Comparison of ENCODE assay signal across 1 cellular context in the genomic region with DNA sequence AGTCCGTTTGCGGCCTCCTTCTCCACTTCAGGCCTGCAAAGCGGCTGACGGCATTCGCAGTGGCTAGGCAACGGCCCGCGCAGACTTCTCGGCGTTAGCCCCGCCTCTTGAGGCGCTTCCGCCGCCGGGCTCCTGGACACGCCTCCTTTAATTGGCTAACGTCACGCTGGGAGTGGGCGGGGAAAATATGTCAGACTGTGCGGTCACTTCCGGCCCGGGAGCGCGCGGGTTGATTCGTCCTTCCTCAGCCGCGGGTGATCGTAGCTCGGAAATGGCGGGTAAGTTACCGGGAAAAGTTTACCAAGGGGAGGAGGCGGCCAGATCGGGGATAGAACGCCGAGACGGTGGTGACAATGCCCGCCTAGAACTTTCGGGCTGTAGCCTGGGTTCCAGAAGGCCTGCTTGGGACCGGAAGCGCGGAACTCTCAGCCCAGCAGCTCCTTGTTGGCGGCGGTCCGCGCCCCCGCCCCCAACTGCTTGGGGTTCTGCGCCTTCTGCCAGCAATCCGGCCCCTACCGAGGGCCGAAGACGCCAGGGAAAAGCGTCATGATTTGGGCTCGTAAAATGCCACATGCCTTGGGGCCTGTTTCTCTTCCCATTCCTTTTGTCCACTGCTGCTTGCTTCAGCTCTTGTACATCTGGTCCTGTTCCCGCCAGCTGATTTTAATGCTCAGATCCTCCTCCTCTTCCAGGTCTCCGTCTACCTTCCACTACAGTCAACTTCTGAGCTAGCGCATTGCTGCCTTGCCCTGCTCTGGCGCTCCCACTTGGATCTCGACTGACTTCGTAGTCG.
TF ChIP-seq lines count a peak whose summit lies in the region.

A gene with protein sequence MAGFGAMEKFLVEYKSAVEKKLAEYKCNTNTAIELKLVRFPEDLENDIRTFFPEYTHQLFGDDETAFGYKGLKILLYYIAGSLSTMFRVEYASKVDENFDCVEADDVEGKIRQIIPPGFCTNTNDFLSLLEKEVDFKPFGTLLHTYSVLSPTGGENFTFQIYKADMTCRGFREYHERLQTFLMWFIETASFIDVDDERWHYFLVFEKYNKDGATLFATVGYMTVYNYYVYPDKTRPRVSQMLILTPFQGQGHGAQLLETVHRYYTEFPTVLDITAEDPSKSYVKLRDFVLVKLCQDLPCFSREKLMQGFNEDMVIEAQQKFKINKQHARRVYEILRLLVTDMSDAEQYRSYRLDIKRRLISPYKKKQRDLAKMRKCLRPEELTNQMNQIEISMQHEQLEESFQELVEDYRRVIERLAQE (plus strand): TSS at position 232 of the 793 bp plus-strand sequence. CDS start 40 bp downstream, at position 272.

TF ChIP-seq in HepG2, 621 proteins besides CTCF, POLR2A, EP300 and RAD21 (continued from another document and continues in another):
- TF ChIP-seq, protein P1, sequence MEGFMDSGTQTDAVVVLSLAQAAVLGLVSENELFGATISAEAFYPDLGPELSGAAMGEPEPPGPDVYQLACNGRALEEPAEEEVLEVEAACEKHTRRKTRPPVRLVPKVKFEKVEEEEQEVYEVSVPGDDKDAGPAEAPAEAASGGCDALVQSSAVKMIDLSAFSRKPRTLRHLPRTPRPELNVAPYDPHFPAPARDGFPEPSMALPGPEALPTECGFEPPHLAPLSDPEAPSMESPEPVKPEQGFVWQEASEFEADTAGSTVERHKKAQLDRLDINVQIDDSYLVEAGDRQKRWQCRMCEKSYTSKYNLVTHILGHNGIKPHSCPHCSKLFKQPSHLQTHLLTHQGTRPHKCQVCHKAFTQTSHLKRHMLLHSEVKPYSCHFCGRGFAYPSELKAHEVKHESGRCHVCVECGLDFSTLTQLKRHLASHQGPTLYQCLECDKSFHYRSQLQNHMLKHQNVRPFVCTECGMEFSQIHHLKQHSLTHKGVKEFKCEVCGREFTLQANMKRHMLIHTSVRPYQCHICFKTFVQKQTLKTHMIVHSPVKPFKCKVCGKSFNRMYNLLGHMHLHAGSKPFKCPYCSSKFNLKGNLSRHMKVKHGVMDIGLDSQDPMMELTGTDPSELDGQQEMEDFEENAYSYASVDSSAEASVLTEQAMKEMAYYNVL (CRISPR knock-in tag; IDR thresholded peaks at IDR 0.05; ENCODE audit: borderline replicate concordance), result no peak
- TF ChIP-seq KDM5B (CRISPR knock-in tag; IDR thresholded peaks at IDR 0.05; ENCODE audit: borderline replicate concordance) (no peak), ZFP82 (CRISPR knock-in tag; IDR thresholded peaks at IDR 0.05; ENCODE audit: borderline replicate concordance) (peak; percentile 12; the same call in 1 of the 2 replicates), PHF5A (CRISPR knock-in tag; IDR thresholded peaks at IDR 0.05; ENCODE audit: low read depth, unreplicated experiment) (peak; percentile 41), ZSCAN25 (CRISPR knock-in tag; IDR thresholded peaks at IDR 0.05) (peak; percentile 63; the same call in 1 of the 2 replicates), ZNF121 (CRISPR knock-in tag; IDR thresholded peaks at IDR 0.05) (peak; percentile 88), PRMT3 (CRISPR knock-in tag; IDR thresholded peaks at IDR 0.05; ENCODE audit: borderline replicate concordance, low read depth) (0 out of 2 replicates have a peak, but pooled peaks have one; percentile 56), KLF11 (CRISPR knock-in tag; IDR thresholded peaks at IDR 0.05) (no peak), ZNF20 (CRISPR knock-in tag; IDR thresholded peaks at IDR 0.05) (0 out of 2 replicates have a peak, but pooled peaks have one; percentile 7), MIER2 (CRISPR knock-in tag; IDR thresholded peaks at IDR 0.05) (no peak), ARNTL (CRISPR knock-in tag; IDR thresholded peaks at IDR 0.05) (0 out of 2 replicates have a peak, but pooled peaks have one; percentile 33), TEAD3 (CRISPR knock-in tag; optimal IDR thresholded peaks at IDR 0.05; ENCODE audit: borderline replicate concordance) (peak; percentile 75), KMT2A (CRISPR knock-in tag; IDR thresholded peaks at IDR 0.05) (peak; percentile 88), ZNF136 (CRISPR knock-in tag; IDR thresholded peaks at IDR 0.05; ENCODE audit: low read depth) (peak; percentile 71), YEATS4 (CRISPR knock-in tag; IDR thresholded peaks at IDR 0.05; ENCODE audit: borderline replicate concordance) (peak; percentile 65; the same call in 1 of the 2 replicates), MXI1 (IDR thresholded peaks at IDR 0.05; ENCODE audit: borderline replicate concordance, low read depth, low read length) (peak; percentile 92; the same call in 2 of the 3 replicates), SMC3 (IDR thresholded peaks at IDR 0.05; ENCODE audit: low read length) (no peak), CC2D1A (CRISPR knock-in tag; IDR thresholded peaks at IDR 0.05) (no peak), HNRNPLL (IDR thresholded peaks at IDR 0.05; ENCODE audit: low read depth, low read length, poor library complexity, severe bottlenecking) (peak; percentile 98), SNAPC2 (CRISPR knock-in tag; IDR thresholded peaks at IDR 0.05) (no peak), TSC22D2 (CRISPR knock-in tag; IDR thresholded peaks at IDR 0.05; ENCODE audit: borderline replicate concordance) (peak; percentile 79; the same call in 1 of the 2 replicates), KDM2A (CRISPR knock-in tag; IDR thresholded peaks at IDR 0.05; ENCODE audit: borderline replicate concordance, low read depth) (peak; percentile 73; the same call in 1 of the 2 replicates), NAIF1 (CRISPR knock-in tag; IDR thresholded peaks at IDR 0.05; ENCODE audit: borderline replicate concordance) (peak; percentile 97), ZNF891 (CRISPR knock-in tag; IDR thresholded peaks at IDR 0.05) (no peak; the same call in 1 of the 2 replicates), ATRX (CRISPR knock-in tag; IDR thresholded peaks at IDR 0.05; ENCODE audit: borderline replicate concordance) (no peak), PTBP1 (IDR thresholded peaks at IDR 0.05; ENCODE audit: low read depth, low read length, poor library complexity, severe bottlenecking) (peak; percentile 66), PAWR (CRISPR knock-in tag; IDR thresholded peaks at IDR 0.05; ENCODE audit: borderline replicate concordance) (no peak), ZNF350 (CRISPR knock-in tag; IDR thresholded peaks at IDR 0.05; ENCODE audit: borderline replicate concordance, low read depth) (peak; percentile 85), CREB1 (IDR thresholded peaks at IDR 0.05) (peak; percentile 97), CREB1 (CRISPR knock-in tag; IDR thresholded peaks at IDR 0.05) (peak; percentile 98), GFI1 (CRISPR knock-in tag; IDR thresholded peaks at IDR 0.05; ENCODE audit: borderline replicate concordance) (peak; percentile 77), RARG (CRISPR knock-in tag; IDR thresholded peaks at IDR 0.05; ENCODE audit: low read depth) (0 out of 2 replicates have a peak, but pooled peaks have one; percentile 5), ZNF7 (CRISPR knock-in tag; IDR thresholded peaks at IDR 0.05) (no peak), ZNF564 (CRISPR knock-in tag; IDR thresholded peaks at IDR 0.05) (no peak), PHB2 (IDR thresholded peaks at IDR 0.05; ENCODE audit: partially characterized antibody) (no peak), SP5 (CRISPR knock-in tag; IDR thresholded peaks at IDR 0.05; ENCODE audit: borderline replicate concordance, low read depth) (peak; percentile 62; the same call in 1 of the 2 replicates), NCOA1 (CRISPR knock-in tag; IDR thresholded peaks at IDR 0.05) (peak; percentile 79; the same call in 1 of the 2 replicates), GABPB1 (CRISPR knock-in tag; IDR thresholded peaks at IDR 0.05) (peak; percentile 97), MTF1 (CRISPR knock-in tag; IDR thresholded peaks at IDR 0.05) (no peak), MAF1 (CRISPR knock-in tag; IDR thresholded peaks at IDR 0.05; ENCODE audit: borderline replicate concordance) (no peak), SATB2 (CRISPR knock-in tag; IDR thresholded peaks at IDR 0.05) (peak; percentile 43; the same call in 1 of the 2 replicates)
- TF ChIP-seq, protein P2, sequence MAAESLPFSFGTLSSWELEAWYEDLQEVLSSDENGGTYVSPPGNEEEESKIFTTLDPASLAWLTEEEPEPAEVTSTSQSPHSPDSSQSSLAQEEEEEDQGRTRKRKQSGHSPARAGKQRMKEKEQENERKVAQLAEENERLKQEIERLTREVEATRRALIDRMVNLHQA (CRISPR knock-in tag; IDR thresholded peaks at IDR 0.05), result no peak
- TF ChIP-seq, protein P3, sequence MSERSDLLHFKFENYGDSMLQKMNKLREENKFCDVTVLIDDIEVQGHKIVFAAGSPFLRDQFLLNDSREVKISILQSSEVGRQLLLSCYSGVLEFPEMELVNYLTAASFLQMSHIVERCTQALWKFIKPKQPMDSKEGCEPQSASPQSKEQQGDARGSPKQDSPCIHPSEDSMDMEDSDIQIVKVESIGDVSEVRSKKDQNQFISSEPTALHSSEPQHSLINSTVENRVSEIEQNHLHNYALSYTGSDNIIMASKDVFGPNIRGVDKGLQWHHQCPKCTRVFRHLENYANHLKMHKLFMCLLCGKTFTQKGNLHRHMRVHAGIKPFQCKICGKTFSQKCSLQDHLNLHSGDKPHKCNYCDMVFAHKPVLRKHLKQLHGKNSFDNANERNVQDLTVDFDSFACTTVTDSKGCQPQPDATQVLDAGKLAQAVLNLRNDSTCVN (CRISPR knock-in tag; IDR thresholded peaks at IDR 0.05; ENCODE audit: borderline replicate concordance), result peak; percentile 75; the same call in 1 of the 2 replicates
- TF ChIP-seq, protein P4, sequence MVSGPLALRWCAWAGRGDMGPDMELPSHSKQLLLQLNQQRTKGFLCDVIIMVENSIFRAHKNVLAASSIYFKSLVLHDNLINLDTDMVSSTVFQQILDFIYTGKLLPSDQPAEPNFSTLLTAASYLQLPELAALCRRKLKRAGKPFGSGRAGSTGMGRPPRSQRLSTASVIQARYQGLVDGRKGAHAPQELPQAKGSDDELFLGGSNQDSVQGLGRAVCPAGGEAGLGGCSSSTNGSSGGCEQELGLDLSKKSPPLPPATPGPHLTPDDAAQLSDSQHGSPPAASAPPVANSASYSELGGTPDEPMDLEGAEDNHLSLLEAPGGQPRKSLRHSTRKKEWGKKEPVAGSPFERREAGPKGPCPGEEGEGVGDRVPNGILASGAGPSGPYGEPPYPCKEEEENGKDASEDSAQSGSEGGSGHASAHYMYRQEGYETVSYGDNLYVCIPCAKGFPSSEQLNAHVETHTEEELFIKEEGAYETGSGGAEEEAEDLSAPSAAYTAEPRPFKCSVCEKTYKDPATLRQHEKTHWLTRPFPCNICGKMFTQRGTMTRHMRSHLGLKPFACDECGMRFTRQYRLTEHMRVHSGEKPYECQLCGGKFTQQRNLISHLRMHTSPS (CRISPR knock-in tag; IDR thresholded peaks at IDR 0.05; ENCODE audit: low read depth), result no peak
- TF ChIP-seq, protein P5, sequence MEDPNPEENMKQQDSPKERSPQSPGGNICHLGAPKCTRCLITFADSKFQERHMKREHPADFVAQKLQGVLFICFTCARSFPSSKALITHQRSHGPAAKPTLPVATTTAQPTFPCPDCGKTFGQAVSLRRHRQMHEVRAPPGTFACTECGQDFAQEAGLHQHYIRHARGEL (CRISPR knock-in tag; IDR thresholded peaks at IDR 0.05), result no peak
- TF ChIP-seq, protein P6, sequence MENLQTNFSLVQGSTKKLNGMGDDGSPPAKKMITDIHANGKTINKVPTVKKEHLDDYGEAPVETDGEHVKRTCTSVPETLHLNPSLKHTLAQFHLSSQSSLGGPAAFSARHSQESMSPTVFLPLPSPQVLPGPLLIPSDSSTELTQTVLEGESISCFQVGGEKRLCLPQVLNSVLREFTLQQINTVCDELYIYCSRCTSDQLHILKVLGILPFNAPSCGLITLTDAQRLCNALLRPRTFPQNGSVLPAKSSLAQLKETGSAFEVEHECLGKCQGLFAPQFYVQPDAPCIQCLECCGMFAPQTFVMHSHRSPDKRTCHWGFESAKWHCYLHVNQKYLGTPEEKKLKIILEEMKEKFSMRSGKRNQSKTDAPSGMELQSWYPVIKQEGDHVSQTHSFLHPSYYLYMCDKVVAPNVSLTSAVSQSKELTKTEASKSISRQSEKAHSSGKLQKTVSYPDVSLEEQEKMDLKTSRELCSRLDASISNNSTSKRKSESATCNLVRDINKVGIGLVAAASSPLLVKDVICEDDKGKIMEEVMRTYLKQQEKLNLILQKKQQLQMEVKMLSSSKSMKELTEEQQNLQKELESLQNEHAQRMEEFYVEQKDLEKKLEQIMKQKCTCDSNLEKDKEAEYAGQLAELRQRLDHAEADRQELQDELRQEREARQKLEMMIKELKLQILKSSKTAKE (CRISPR knock-in tag; IDR thresholded peaks at IDR 0.05; ENCODE audit: borderline replicate concordance), result no peak
- TF ChIP-seq, protein P7, sequence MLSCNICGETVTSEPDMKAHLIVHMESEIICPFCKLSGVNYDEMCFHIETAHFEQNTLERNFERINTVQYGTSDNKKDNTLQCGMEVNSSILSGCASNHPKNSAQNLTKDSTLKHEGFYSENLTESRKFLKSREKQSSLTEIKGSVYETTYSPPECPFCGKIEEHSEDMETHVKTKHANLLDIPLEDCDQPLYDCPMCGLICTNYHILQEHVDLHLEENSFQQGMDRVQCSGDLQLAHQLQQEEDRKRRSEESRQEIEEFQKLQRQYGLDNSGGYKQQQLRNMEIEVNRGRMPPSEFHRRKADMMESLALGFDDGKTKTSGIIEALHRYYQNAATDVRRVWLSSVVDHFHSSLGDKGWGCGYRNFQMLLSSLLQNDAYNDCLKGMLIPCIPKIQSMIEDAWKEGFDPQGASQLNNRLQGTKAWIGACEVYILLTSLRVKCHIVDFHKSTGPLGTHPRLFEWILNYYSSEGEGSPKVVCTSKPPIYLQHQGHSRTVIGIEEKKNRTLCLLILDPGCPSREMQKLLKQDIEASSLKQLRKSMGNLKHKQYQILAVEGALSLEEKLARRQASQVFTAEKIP (CRISPR knock-in tag; IDR thresholded peaks at IDR 0.05; ENCODE audit: borderline replicate concordance), result no peak
- TF ChIP-seq, protein P8, sequence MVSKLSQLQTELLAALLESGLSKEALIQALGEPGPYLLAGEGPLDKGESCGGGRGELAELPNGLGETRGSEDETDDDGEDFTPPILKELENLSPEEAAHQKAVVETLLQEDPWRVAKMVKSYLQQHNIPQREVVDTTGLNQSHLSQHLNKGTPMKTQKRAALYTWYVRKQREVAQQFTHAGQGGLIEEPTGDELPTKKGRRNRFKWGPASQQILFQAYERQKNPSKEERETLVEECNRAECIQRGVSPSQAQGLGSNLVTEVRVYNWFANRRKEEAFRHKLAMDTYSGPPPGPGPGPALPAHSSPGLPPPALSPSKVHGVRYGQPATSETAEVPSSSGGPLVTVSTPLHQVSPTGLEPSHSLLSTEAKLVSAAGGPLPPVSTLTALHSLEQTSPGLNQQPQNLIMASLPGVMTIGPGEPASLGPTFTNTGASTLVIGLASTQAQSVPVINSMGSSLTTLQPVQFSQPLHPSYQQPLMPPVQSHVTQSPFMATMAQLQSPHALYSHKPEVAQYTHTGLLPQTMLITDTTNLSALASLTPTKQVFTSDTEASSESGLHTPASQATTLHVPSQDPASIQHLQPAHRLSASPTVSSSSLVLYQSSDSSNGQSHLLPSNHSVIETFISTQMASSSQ (IDR thresholded peaks at IDR 0.05; ENCODE audit: low read depth), result no peak; the same call in 1 of the 2 replicates
- TF ChIP-seq, protein P8 (CRISPR knock-in tag; IDR thresholded peaks at IDR 0.05; ENCODE audit: borderline replicate concordance), result peak; percentile 56
